ENCODE assay signal across 13 cellular contexts in the genomic region with DNA sequence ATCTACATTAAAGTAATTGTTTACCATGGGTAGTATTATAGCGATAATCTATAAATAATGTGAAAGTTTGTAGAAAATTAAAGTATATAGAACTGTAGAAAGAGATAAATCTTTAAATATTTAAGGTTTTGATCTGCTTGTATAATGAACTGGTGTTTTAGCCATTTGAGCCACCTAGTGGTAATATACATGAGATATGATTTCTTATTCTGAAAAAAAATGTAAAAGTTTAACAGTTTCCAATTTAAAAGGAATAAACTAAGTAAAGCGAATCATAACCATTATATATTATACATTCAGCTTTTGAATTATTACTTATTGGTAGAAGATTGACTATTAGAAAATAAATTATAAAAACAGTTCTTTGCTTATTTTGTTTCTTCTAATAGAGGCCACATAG.
DNase-seq lines count a peak whose midpoint lies in the region; ATAC-seq, FAIRE-seq and TF ChIP-seq lines count a peak whose summit lies in the region.
"Had no signal": no experiment of that assay in that cellular context is flagged by ENCODE, and none has a peak within 500 bp of the region (broad histone marks: within the 10 kb centered on the region; RNA-seq: fewer than 3 reads in every experiment).

No MANE protein-coding gene starts in this region.

- POLR2A ChIA-PET in BJ (lab: Charles Lee) = no interaction called here
- POLR2A ChIA-PET in K562 (lab: Yijun Ruan, JAX) = no interaction called here

- 0% methylated on average over 2 of the region's 2 CpGs for WGBS in K562 (ENCODE audit: insufficient coverage, low coverage, missing lambda C conversion rate)

- no peak for ATAC-seq in K562
- ATAC-seq: left lobe of liver had no signal

- TF ChIP-seq POLR2A in K562 (conservative IDR thresholded peaks at IDR 0.05) = no peak

- no peaks in the 10 kb centered on the region for H3K79me2 ChIP-seq in K562 (ENCODE audit: control insufficient read depth, insufficient read depth, low read length)

- peak; percentile 22; the same call in 1 of the 2 replicates for TF ChIP-seq CTCF in BJ (IDR thresholded peaks at IDR 0.05; ENCODE audit: insufficient read depth, low read depth, low read length)
- peak in 1 of 3 experiments; percentile 44; a peak in 2 of 6 replicates for TF ChIP-seq CTCF in K562 (IDR thresholded peaks at IDR 0.05 in 2 of 3, conservative IDR thresholded peaks at IDR 0.05 in 1 of 3; ENCODE audit: insufficient read depth in 2 of 3, low read depth in 1 of 3, low read length in 3 of 3)
- TF ChIP-seq CTCF in kidney (IDR thresholded peaks at IDR 0.05; ENCODE audit: borderline replicate concordance, extremely low read depth, insufficient read depth) = no peak

- no TSS peak for BruUV-seq in K562 (replicated peaks; lab: Mats Ljungman, UMichigan)

- in situ Hi-C loops in K562 (cut with MboI) = no loop called here

- TF ChIP-seq RAD21 in K562 (CRISPR knock-in tag; conservative IDR thresholded peaks at IDR 0.05 in 1 of 2, IDR thresholded peaks at IDR 0.05 in 1 of 2) = peak; percentile 39 to 49; a peak in 3 of 4 replicates

- H3K27me3 ChIP-seq in BJ (ENCODE audit: control insufficient read depth, insufficient read depth, low read length) = no peaks in the 10 kb centered on the region
- no peaks in the 10 kb centered on the region for H3K27me3 ChIP-seq in K562 (ENCODE audit: control insufficient read depth in 2 of 2, insufficient read depth in 2 of 2, low read length in 2 of 2)
- H3K27me3 ChIP-seq: suprapubic skin had no signal

- intact Hi-C loops in K562 (cut with micrococcal nuclease) = loop anchor here (2.0 to 10.0 kb wide), 2 partner anchors 215 to 375 kb away; no protein-coding TSS in a partner anchor
- intact Hi-C loops in kidney (cut with DNase I) = no loop called here

- FAIRE-seq in K562 (lab: Jason Lieb, UNC) (no peak), kidney (lab: Jason Lieb, UNC) (peak; percentile 94)
- FAIRE-seq: GM12891, H1 had no signal

- TF ChIP-seq EP300 in K562 (IDR thresholded peaks at IDR 0.05; ENCODE audit: low read length) = no peak

- H3K9ac ChIP-seq in K562 (ENCODE audit: insufficient read depth in 1 of 2, low read depth in 2 of 2, low read length in 2 of 2) = no peak overlapping the region
- H3K9ac ChIP-seq in kidney (ENCODE audit: low read length in 2 of 2) = no peak overlapping the region

- no peaks in the 10 kb centered on the region for H4K20me1 ChIP-seq in K562 (replicated peaks; ENCODE audit: control insufficient read depth, insufficient read depth, low read length)

- H3K9me1 ChIP-seq in K562 (ENCODE audit: control insufficient read depth, insufficient read depth, low read length) = no peaks in the 10 kb centered on the region

- no peak for DNase-seq in BJ (ENCODE audit: low read depth)
- peak; percentile 43 for DNase-seq in HCEC 1CT
- DNase-seq in K562 (ENCODE audit: extremely low read depth in 1 of 4, low spot score in 3 of 4) = peak in 1 of 4 experiments; percentile 8
- DNase-seq in kidney = no peak
- no peak for DNase-seq in cerebellar nuclear complex (lab: John Stamatoyannopoulos, UW)
- DNase-seq in NCI-H748 treated with DMSO at 0.1 percent for 48 hours (lab: John Stamatoyannopoulos, UW) = no peak
- no peak for DNase-seq in DMS79 (lab: John Stamatoyannopoulos, UW)
- no peak for DNase-seq in foreskin melanocyte
- DNase-seq: activated CD4-positive, alpha-beta T cell treated with anti-CD3 and anti-CD28 coated beads for 48 hours had no signal

- H3K27ac ChIP-seq in K562 (ENCODE audit: extremely low read depth, low read depth, low read length) = no peak overlapping the region
- H3K27ac ChIP-seq in kidney (ENCODE audit: low read depth in 2 of 2, low read length in 2 of 2) = no peak overlapping the region
- H3K27ac ChIP-seq: suprapubic skin had no signal

- CTCF ChIA-PET in BJ (lab: Yijun Ruan, JAX) (interaction anchor here (0.7 to 4.4 kb wide), 10 partner anchors 9 to 372 kb away, joined by 3 to 51 read pairs (median 6); no protein-coding TSS in a partner anchor), K562 (lab: Yijun Ruan, JAX; ENCODE audit: low intra/inter-chr PET ratio) (interaction anchor here (2.0 kb wide), 1 partner anchor 215 kb away, joined by 7 read pairs; no protein-coding TSS in a partner anchor)

- H3K9me3 ChIP-seq in K562 (replicated peaks; ENCODE audit: control insufficient read depth, insufficient read depth, low read depth, low read length) (no peaks in the 10 kb centered on the region), kidney (ENCODE audit: control insufficient read depth in 1 of 2, low read length in 2 of 2) (no peaks in the 10 kb centered on the region)
- H3K9me3 ChIP-seq: suprapubic skin had no signal

- H3K4me3 ChIP-seq in BJ (ENCODE audit: low read depth, low read length) = no peak overlapping the region
- no peak overlapping the region for H3K4me3 ChIP-seq in K562
- no peak overlapping the region for H3K4me3 ChIP-seq in kidney (ENCODE audit: low read length in 2 of 2)
- H3K4me3 ChIP-seq: suprapubic skin had no signal

- H3K4me2 ChIP-seq in K562 (ENCODE audit: insufficient read depth, low read length) = no peak overlapping the region

- H3K4me1 ChIP-seq in K562 (replicated peaks in 1 of 2; ENCODE audit: control insufficient read depth in 2 of 2, insufficient read depth in 2 of 2, low read length in 2 of 2) (no peaks in the 10 kb centered on the region), kidney (ENCODE audit: control insufficient read depth in 1 of 2, insufficient read depth in 1 of 2, low read depth in 1 of 2, low read length in 2 of 2) (no peaks in the 10 kb centered on the region)
- H3K4me1 ChIP-seq: suprapubic skin had no signal

- H3K36me3 ChIP-seq in BJ (ENCODE audit: control insufficient read depth, insufficient read depth, low read length) = no peaks in the 10 kb centered on the region
- H3K36me3 ChIP-seq in K562 (ENCODE audit: control insufficient read depth, insufficient read depth, low read length) = no peaks in the 10 kb centered on the region
- no peaks in the 10 kb centered on the region for H3K36me3 ChIP-seq in kidney (ENCODE audit: control insufficient read depth in 1 of 2, insufficient read depth in 2 of 2, low read length in 2 of 2)
- H3K36me3 ChIP-seq: suprapubic skin had no signal

- no peak overlapping the region for H2AFZ ChIP-seq in K562 (ENCODE audit: low read depth, low read length)

TF ChIP-seq in K562, 482 proteins besides CTCF, POLR2A, EP300 and RAD21:
- TF ChIP-seq, protein P1, sequence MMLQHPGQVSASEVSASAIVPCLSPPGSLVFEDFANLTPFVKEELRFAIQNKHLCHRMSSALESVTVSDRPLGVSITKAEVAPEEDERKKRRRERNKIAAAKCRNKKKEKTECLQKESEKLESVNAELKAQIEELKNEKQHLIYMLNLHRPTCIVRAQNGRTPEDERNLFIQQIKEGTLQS (IDR thresholded peaks at IDR 0.05) = no peak
- TF ChIP-seq, protein P1 (CRISPR knock-in tag; conservative IDR thresholded peaks at IDR 0.05) = no peak
- TF ChIP-seq, protein P2, sequence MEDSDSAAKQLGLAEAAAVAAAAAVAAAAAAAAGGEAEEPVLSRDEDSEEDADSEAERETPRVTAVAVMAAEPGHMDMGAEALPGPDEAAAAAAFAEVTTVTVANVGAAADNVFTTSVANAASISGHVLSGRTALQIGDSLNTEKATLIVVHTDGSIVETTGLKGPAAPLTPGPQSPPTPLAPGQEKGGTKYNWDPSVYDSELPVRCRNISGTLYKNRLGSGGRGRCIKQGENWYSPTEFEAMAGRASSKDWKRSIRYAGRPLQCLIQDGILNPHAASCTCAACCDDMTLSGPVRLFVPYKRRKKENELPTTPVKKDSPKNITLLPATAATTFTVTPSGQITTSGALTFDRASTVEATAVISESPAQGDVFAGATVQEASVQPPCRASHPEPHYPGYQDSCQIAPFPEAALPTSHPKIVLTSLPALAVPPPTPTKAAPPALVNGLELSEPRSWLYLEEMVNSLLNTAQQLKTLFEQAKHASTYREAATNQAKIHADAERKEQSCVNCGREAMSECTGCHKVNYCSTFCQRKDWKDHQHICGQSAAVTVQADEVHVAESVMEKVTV (CRISPR knock-in tag; IDR thresholded peaks at IDR 0.05) = 0 out of 2 replicates have a peak, but pooled peaks have one; percentile 15
